19 cellular contexts compared by ENCODE assay signal in genomic region chr13:78655007-78655406, GRCh38. TPM values are rescaled to one million over a fixed set of nuclear protein-coding genes. Genes with fewer than 3 reads are reported as not detected.
A peak's percentile ranks its signal among the peaks of the same experiment; 100 is the strongest.
DNase-seq lines count a peak whose midpoint lies in the region; ATAC-seq and TF ChIP-seq lines count a peak whose summit lies in the region.
"Had no signal": no experiment of that assay in that cellular context is flagged by ENCODE, and none has a peak within 500 bp of the region (broad histone marks: within the 10 kb centered on the region; RNA-seq: fewer than 3 reads in every experiment).

No MANE protein-coding gene starts in this region.

- ATAC-seq in HCT116 (no peak), T-helper 17 cell (no peak)
- ATAC-seq in stimulated activated naive CD8-positive, alpha-beta T cell treated with anti-CD3 and anti-CD28 coated beads, Interleukin-15, Interleukin-2, amounts not matched to agents 100 U/mL and 50 U/mL, for 24 hours: no peak
- ATAC-seq: A549 had no signal

- H3K27ac ChIP-seq in HCT116 (ENCODE audit: low read depth, low read length) (no peak overlapping the region), esophagus squamous epithelium (no peak overlapping the region)
- H3K27ac ChIP-seq: A549, C4-2B had no signal

- peaks cover 90% of the 10 kb centered on the region for H3K79me2 ChIP-seq in HCT116 (ENCODE audit: insufficient read depth, low read length)

- H3K27me3 Mint-ChIP-seq in T-helper 17 cell: no peaks in the 10 kb centered on the region
- no peaks in the 10 kb centered on the region for H3K27me3 Mint-ChIP-seq in nephron (ENCODE audit: low read depth)
- H3K27me3 Mint-ChIP-seq in CD14-positive monocyte (ENCODE audit: low read depth in 3 of 3): peaks cover 0 to 6% (median 3%) of the 10 kb centered on the region in 3 donors
- H3K27me3 Mint-ChIP-seq: CD8-positive, alpha-beta memory T cell had no signal

- no peak overlapping the region for H3K4me3 Mint-ChIP-seq in T-helper 17 cell
- peak overlapping the region in 2 of 3 experiments; percentile 14 for H3K4me3 Mint-ChIP-seq in nephron
- no peak overlapping the region for H3K4me3 Mint-ChIP-seq in CD14-positive monocyte

- H3K9me3 ChIP-seq in HCT116 (ENCODE audit: control insufficient read depth in 1 of 2, insufficient read depth in 1 of 2, low read depth in 1 of 2, low read length in 2 of 2) (no peaks in the 10 kb centered on the region), T-helper 17 cell (ENCODE audit: control insufficient read depth, low read length, poor library complexity, severe bottlenecking) (no peaks in the 10 kb centered on the region), esophagus squamous epithelium (no peaks in the 10 kb centered on the region)
- H3K9me3 ChIP-seq: A549, BE2C, Caco-2 had no signal

- POLR2A ChIA-PET in HCT116 (lab: Charles Lee) (no interaction called here), HEK293T (lab: Yijun Ruan, JAX) (no interaction called here)

- no peak for DNase-seq in HCT116 (ENCODE audit: low read depth, low spot score)
- no peak for DNase-seq in HEK293T (ENCODE audit: extremely low spot score)
- no peak for DNase-seq in T-helper 17 cell
- no peak for DNase-seq in esophagus squamous epithelium (lab: John Stamatoyannopoulos, UW)
- no peak for DNase-seq in stimulated activated naive CD8-positive, alpha-beta T cell treated with anti-CD3 and anti-CD28 coated beads, Interleukin-15, Interleukin-2, amounts not matched to agents 100 U/mL and 50 U/mL, for 24 hours
- DNase-seq in CD14-positive monocyte (ENCODE audit: low spot score): no peak
- DNase-seq: BE2C; Caco-2; CD8-positive, alpha-beta memory T cell; DND-41; GDM1; HCEC 1CT had no signal

- H3K36me3 ChIP-seq in HCT116 (ENCODE audit: control insufficient read depth in 1 of 2, insufficient read depth in 2 of 2, low read length in 2 of 2): no peaks in the 10 kb centered on the region
- no peaks in the 10 kb centered on the region for H3K36me3 ChIP-seq in esophagus squamous epithelium
- H3K36me3 ChIP-seq: BE2C had no signal

- H3K9me3 Mint-ChIP-seq in nephron (no peaks in the 10 kb centered on the region), CD14-positive monocyte (no peaks in the 10 kb centered on the region)
- H3K9me3 Mint-ChIP-seq: CD8-positive, alpha-beta memory T cell; IgD-negative memory B cell had no signal

- H3K4me3 ChIP-seq in HCT116 (replicated peaks in 1 of 2; ENCODE audit: low read depth in 1 of 2, low read length in 2 of 2) (no peak overlapping the region), esophagus squamous epithelium (no peak overlapping the region)
- H3K4me3 ChIP-seq: A549 had no signal

- no peak overlapping the region for H2AFZ ChIP-seq in HCT116 (ENCODE audit: low read depth, low read length, poor library complexity, severe bottlenecking)

- no peak for TF ChIP-seq POLR2A in HCT116 (IDR thresholded peaks at IDR 0.05; ENCODE audit: borderline replicate concordance, extremely low read depth, insufficient read depth, insufficient read length)
- no peak for TF ChIP-seq POLR2A in esophagus squamous epithelium (IDR thresholded peaks at IDR 0.05)

- TSS peak; percentile 0 for BruUV-seq in HCT116 (replicated peaks; lab: Mats Ljungman, UMichigan)

- H3K4me1 Mint-ChIP-seq in T-helper 17 cell: peaks cover 36% of the 10 kb centered on the region
- peaks cover 20% of the 10 kb centered on the region for H3K4me1 Mint-ChIP-seq in nephron
- H3K4me1 Mint-ChIP-seq in CD14-positive monocyte: peaks cover 22% of the 10 kb centered on the region

- H3K27ac Mint-ChIP-seq in T-helper 17 cell: peak overlapping the region; percentile 43
- H3K27ac Mint-ChIP-seq in nephron: no peak overlapping the region
- H3K27ac Mint-ChIP-seq in CD14-positive monocyte: no peak overlapping the region

- H3K36me3 Mint-ChIP-seq in T-helper 17 cell (ENCODE audit: low read depth): peaks cover 6% of the 10 kb centered on the region
- H3K36me3 Mint-ChIP-seq in nephron (ENCODE audit: low read depth): peaks cover 7% of the 10 kb centered on the region
- H3K36me3 Mint-ChIP-seq in CD14-positive monocyte: peaks cover 0 to 2% of the 10 kb centered on the region in 2 donors

- no peak for TF ChIP-seq CTCF in HCT116 (IDR thresholded peaks at IDR 0.05 in 2 of 3, conservative IDR thresholded peaks at IDR 0.05 in 1 of 3; ENCODE audit: borderline replicate concordance in 1 of 3, insufficient read depth in 1 of 3, low read depth in 2 of 3, low read length in 2 of 3)
- no peak for TF ChIP-seq CTCF in nephron (IDR thresholded peaks at IDR 0.05; ENCODE audit: unreplicated experiment in 3 of 3)
- TF ChIP-seq CTCF in esophagus squamous epithelium (IDR thresholded peaks at IDR 0.05): no peak
- TF ChIP-seq CTCF in CD14-positive monocyte (IDR thresholded peaks at IDR 0.05): no peak

- TF ChIP-seq RAD21 in HCT116 (IDR thresholded peaks at IDR 0.05; ENCODE audit: low read depth): no peak

- H3K9ac ChIP-seq in HCT116 (ENCODE audit: low read length): no peak overlapping the region

- RAD21 ChIA-PET in HCT116 (lab: Charles Lee; ENCODE audit: low non-redundant PET in 1 of 2, low total read pairs in 2 of 2, uncharacterized antibody in 2 of 2, unreplicated experiment in 2 of 2): no interaction called here

- CTCF ChIA-PET in HCT116 (lab: Charles Lee): no interaction called here
- CTCF ChIA-PET in HEK293T (lab: Yijun Ruan, JAX): no interaction called here

- no peak overlapping the region for H3K4me2 ChIP-seq in HCT116 (ENCODE audit: low read length)
- H3K4me2 ChIP-seq: A549 had no signal

- H4K20me1 ChIP-seq in HCT116 (ENCODE audit: insufficient read depth): peaks cover 19% of the 10 kb centered on the region; the same call in 1 of the 2 replicates

- H3K9me2 ChIP-seq in HCT116 (ENCODE audit: insufficient read depth): no peaks in the 10 kb centered on the region

- WGBS in esophagus squamous epithelium, 2 donors: 95 to 97% methylated on average over 3 of the region's 3 CpGs

- H3K27me3 ChIP-seq in HCT116 (ENCODE audit: insufficient read depth, low read length) (no peaks in the 10 kb centered on the region), esophagus squamous epithelium (no peaks in the 10 kb centered on the region)
- H3K27me3 ChIP-seq: BE2C had no signal

- intact Hi-C loops in HCT116 (cut with micrococcal nuclease): no loop called here
- intact Hi-C loops in esophagus squamous epithelium (cut with DNase I): no loop called here
- intact Hi-C loops in CD14-positive monocyte (cut with micrococcal nuclease): no loop called here

- H3K4me1 ChIP-seq in HCT116 (ENCODE audit: control insufficient read depth in 1 of 2, insufficient read depth in 2 of 2, low read length in 2 of 2): peaks cover 4 to 13% of the 10 kb centered on the region in 2 experiments; a peak in 3 of 4 replicates
- peaks cover 0 to 23% (median 6%) of the 10 kb centered on the region in 3 donors for H3K4me1 ChIP-seq in esophagus squamous epithelium

TF ChIP-seq in HCT116, 20 proteins besides CTCF, POLR2A, EP300 and RAD21 (continues in another document):
- TF ChIP-seq FOSL1 (IDR thresholded peaks at IDR 0.05; ENCODE audit: low read depth) (no peak), CBX3 (IDR thresholded peaks at IDR 0.05; ENCODE audit: low read depth) (no peak), ELF1 (IDR thresholded peaks at IDR 0.05; ENCODE audit: borderline replicate concordance, low read depth) (no peak), ATF3 (IDR thresholded peaks at IDR 0.05) (no peak), SRF (IDR thresholded peaks at IDR 0.05; ENCODE audit: low read depth) (no peak), EZH2 (IDR thresholded peaks at IDR 0.05) (no peak), EZH2phosphoT487 (IDR thresholded peaks at IDR 0.05; ENCODE audit: borderline replicate concordance) (no peak), ZFX (IDR thresholded peaks at IDR 0.05) (no peak), POLR2AphosphoS5 (IDR thresholded peaks at IDR 0.05; ENCODE audit: low read depth, low read length) (no peak), EGR1 (IDR thresholded peaks at IDR 0.05; ENCODE audit: low read depth) (no peak), SIN3A (IDR thresholded peaks at IDR 0.05; ENCODE audit: low read depth) (no peak), TCF7L2 (IDR thresholded peaks at IDR 0.05; ENCODE audit: borderline replicate concordance, extremely low read depth, insufficient read depth, insufficient read length) (no peak), CEBPB (IDR thresholded peaks at IDR 0.05; ENCODE audit: low read depth) (no peak)

TF ChIP-seq in HEK293T, 16 proteins besides CTCF, POLR2A, EP300 and RAD21:
- TF ChIP-seq PKNOX1 (IDR thresholded peaks at IDR 0.05): peak; percentile 79
- TF ChIP-seq ARNT (IDR thresholded peaks at IDR 0.05): no peak
- no peak for TF ChIP-seq SUZ12 (IDR thresholded peaks at IDR 0.05)
TF ChIP-seq in HEK293T: peak in this region for 1.

RNA-seq across cellular contexts. Expression of gene OBI1, which starts 3.9 kb away (rescaled TPM):
- total RNA-seq in HCT116 (2021; ENCODE audit: unreplicated experiment): 14.0 TPM
- 3.1 and 3.8 TPM in 2 replicates for polyA plus RNA-seq in HCT116 (2012)
- total RNA-seq in T-helper 17 cell: 1 to 10 TPM; 2.5 to 4.5 TPM
- 1 to 10 TPM; 3.4 to 9.3 (median 7.0) TPM for total RNA-seq in esophagus squamous epithelium
- 1 to 10 TPM; 3.5 to 5.2 TPM for polyA plus RNA-seq in CD14-positive monocyte

RNA-seq across cellular contexts. Expression of gene POU4F1, which starts 51.7 kb away (rescaled TPM):
- total RNA-seq in HCT116 (2021; ENCODE audit: unreplicated experiment) (not detected), T-helper 17 cell (under 1 TPM; 0.18 to 0.20 TPM), esophagus squamous epithelium (not detected)
- not detected in 2 replicates for polyA plus RNA-seq in HCT116 (2012)
- polyA plus RNA-seq in CD14-positive monocyte: not detected
- total RNA-seq: H4, HT1080 had no signal
- polyA plus RNA-seq: AG04450; CD8-positive, alpha-beta memory T cell; IgD-negative memory B cell had no signal

Comparison
In these comparisons a context has a peak if more than half of its experiments do, and no peak if none do; other contexts are left out.
1. H3K4me3 Mint-ChIP-seq: peak in nephron (2 of 3); none in T-helper 17 cell (single experiment) and CD14-positive monocyte (0 of 2).